Comparison of ENCODE assay signal across 16 cellular contexts in genomic region chr13:26500618-26501320, GRCh38. TPM values are rescaled to one million over a fixed set of nuclear protein-coding genes. Genes with fewer than 3 reads are reported as not detected.
DNase-seq lines count a peak whose midpoint lies in the region; ATAC-seq, FAIRE-seq and TF ChIP-seq lines count a peak whose summit lies in the region.
"Had no signal": no experiment of that assay in that cellular context is flagged by ENCODE, and none has a peak within 500 bp of the region (broad histone marks: within the 10 kb centered on the region; RNA-seq: fewer than 3 reads in every experiment).

No MANE protein-coding gene starts in this region.

- no peak for TF ChIP-seq POLR2A in endothelial cell of umbilical vein (IDR thresholded peaks at IDR 0.05; ENCODE audit: low read depth, low read length)

- H3K9me3 ChIP-seq in BLaER1 = no peaks in the 10 kb centered on the region
- H3K9me3 ChIP-seq in endothelial cell of umbilical vein (replicated peaks; ENCODE audit: control insufficient read depth, insufficient read depth, low read length) = no peaks in the 10 kb centered on the region

- no peak for ATAC-seq in GM18907 (IDR thresholded peaks at IDR 0.05; ENCODE audit: unreplicated experiment)
- ATAC-seq in GM21528 (IDR thresholded peaks at IDR 0.05; ENCODE audit: low FRiP score, unreplicated experiment) = no peak
- ATAC-seq: HepG2 had no signal

- H3K4me1 ChIP-seq in BLaER1 (peaks cover 26% of the 10 kb centered on the region), endothelial cell of umbilical vein (ENCODE audit: control insufficient read depth, extremely low read depth, insufficient read depth, low read length) (peaks cover 7% of the 10 kb centered on the region)

- H3K27ac ChIP-seq in BLaER1 = no peak overlapping the region
- H3K27ac ChIP-seq in endothelial cell of umbilical vein (ENCODE audit: insufficient read depth, low read depth, low read length) = no peak overlapping the region

- CTCF ChIA-PET in endothelial cell of umbilical vein (lab: Charles Lee) = interaction anchor here (2.0 to 10.7 kb wide), 3 partner anchors 105 to 315 kb away, joined by 7 to 213 read pairs (median 10); no protein-coding TSS in a partner anchor

- no peaks in the 10 kb centered on the region for H3K36me3 ChIP-seq in BLaER1
- H3K36me3 ChIP-seq in endothelial cell of umbilical vein (ENCODE audit: control insufficient read depth in 2 of 2, extremely low read depth in 1 of 2, insufficient read depth in 2 of 2, low read length in 2 of 2) = no peaks in the 10 kb centered on the region

- H3K4me2 ChIP-seq in BLaER1 = peak overlapping the region; percentile 65
- H3K4me2 ChIP-seq in endothelial cell of umbilical vein (ENCODE audit: insufficient read depth, low read length) = no peak overlapping the region

- intact Hi-C loops in endothelial cell of umbilical vein (cut with micrococcal nuclease) = no loop called here

- BruUV-seq in endothelial cell of umbilical vein (replicated peaks; lab: Mats Ljungman, UMichigan) = no TSS peak

- no peak overlapping the region for H3K4me3 ChIP-seq in BLaER1
- H3K4me3 ChIP-seq in endothelial cell of umbilical vein (replicated peaks in 1 of 3; ENCODE audit: insufficient read depth in 1 of 3, low read depth in 1 of 3, low read length in 3 of 3) = no peak overlapping the region

- no peak overlapping the region for H2AFZ ChIP-seq in endothelial cell of umbilical vein (ENCODE audit: low read depth, low read length)

- H3K9me1 ChIP-seq in endothelial cell of umbilical vein (replicated peaks; ENCODE audit: control insufficient read depth, extremely low read depth, insufficient read depth, low read length) = no peaks in the 10 kb centered on the region

- DNase-seq in EL (peak; percentile 34), M059J (ENCODE audit: low read depth) (peak; percentile 38), endothelial cell of umbilical vein (ENCODE audit: low read depth, low spot score) (peak; percentile 7), NCI-H1105 (lab: John Stamatoyannopoulos, UW) (no peak)
- DNase-seq: H7, NCI-H1417, NCI-H187 treated with DMSO at 0.1 percent for 48 hours, NCI-H748 treated with DMSO at 0.1 percent for 48 hours, OCI-M1, SIG-M5 had no signal

- H3K27me3 ChIP-seq in BLaER1 = no peaks in the 10 kb centered on the region
- H3K27me3 ChIP-seq in endothelial cell of umbilical vein (ENCODE audit: control insufficient read depth in 2 of 2, insufficient read depth in 2 of 2, low read length in 2 of 2) = no peaks in the 10 kb centered on the region

- no peaks in the 10 kb centered on the region for H3K79me2 ChIP-seq in endothelial cell of umbilical vein (ENCODE audit: control insufficient read depth, insufficient read depth, low read length)

- dilution Hi-C loops in endothelial cell of umbilical vein (cut with MboI; ENCODE audit: extremely low pct_ligation_motif_present, low sequenced_read_pairs) = no loop called here

- POLR2A ChIA-PET in endothelial cell of umbilical vein (lab: Charles Lee) = interaction anchor here (0.6 kb wide), 1 partner anchor 85 kb away, joined by 3 read pairs; no protein-coding TSS in a partner anchor

- peak; percentile 78 for FAIRE-seq in endothelial cell of umbilical vein (lab: Jason Lieb, UNC)
- FAIRE-seq: G401.6, HepG2 had no signal

- H3K9ac ChIP-seq in BLaER1 (no peak overlapping the region), endothelial cell of umbilical vein (replicated peaks; ENCODE audit: extremely low read depth, insufficient read depth, low read length) (no peak overlapping the region)

- H4K20me1 ChIP-seq in BLaER1 (no peaks in the 10 kb centered on the region), endothelial cell of umbilical vein (replicated peaks; ENCODE audit: control insufficient read depth, extremely low read depth, insufficient read depth, low read length) (no peaks in the 10 kb centered on the region)

- TF ChIP-seq CTCF in endothelial cell of umbilical vein (IDR thresholded peaks at IDR 0.05; ENCODE audit: extremely low read depth in 1 of 2, insufficient read depth in 1 of 2, low read depth in 1 of 2, low read length in 2 of 2) = no peak

TF ChIP-seq in endothelial cell of umbilical vein, 7 proteins besides CTCF, POLR2A, EP300 and RAD21:
- TF ChIP-seq FOS (IDR thresholded peaks at IDR 0.05; ENCODE audit: borderline replicate concordance, insufficient read depth, low read length) (no peak), POLR2AphosphoS5 (IDR thresholded peaks at IDR 0.05; ENCODE audit: insufficient read depth, low read depth, low read length) (no peak), GATA2 (IDR thresholded peaks at IDR 0.05; ENCODE audit: insufficient read depth, insufficient read length, low read depth, low read length) (no peak)

RNA-seq across cellular contexts. Expression of gene WASF3, which starts 56.7 kb away (rescaled TPM):
- total RNA-seq in M059J (2014; rRNA removed; shearing (Covaris generic)) = 4.7 and 10.1 TPM in 2 replicates
- total RNA-seq in endothelial cell of umbilical vein = 29.7 and 32.4 TPM in 2 replicates
- polyA plus RNA-seq in endothelial cell of umbilical vein = 16.5 and 18.5 TPM in 2 replicates
- polyA plus RNA-seq in endothelial cell of umbilical vein (2011; cell fraction: cytosol; rRNA removed) = 19.5 and 21.6 TPM in 2 replicates
- polyA plus RNA-seq in endothelial cell of umbilical vein (2011; cell fraction: nucleus; rRNA removed) = 39.8 and 48.9 TPM in 2 replicates
- polyA plus RNA-seq in endothelial cell of umbilical vein (2012) = 25.4 and 33.4 TPM in 2 replicates
- polyA minus RNA-seq in endothelial cell of umbilical vein = 20.6 and 21.0 TPM in 2 replicates
- not detected for polyA minus RNA-seq in endothelial cell of umbilical vein (2011; cell fraction: cytosol; rRNA and poly(A)+ RNA removed)
- 15.0 and 17.3 TPM in 2 replicates for polyA minus RNA-seq in endothelial cell of umbilical vein (2011; cell fraction: nucleus; rRNA and poly(A)+ RNA removed)
- polyA plus RNA-seq: CD14-positive monocyte had no signal
